ENCODE assay signal across 2 cellular contexts in the genomic region with DNA sequence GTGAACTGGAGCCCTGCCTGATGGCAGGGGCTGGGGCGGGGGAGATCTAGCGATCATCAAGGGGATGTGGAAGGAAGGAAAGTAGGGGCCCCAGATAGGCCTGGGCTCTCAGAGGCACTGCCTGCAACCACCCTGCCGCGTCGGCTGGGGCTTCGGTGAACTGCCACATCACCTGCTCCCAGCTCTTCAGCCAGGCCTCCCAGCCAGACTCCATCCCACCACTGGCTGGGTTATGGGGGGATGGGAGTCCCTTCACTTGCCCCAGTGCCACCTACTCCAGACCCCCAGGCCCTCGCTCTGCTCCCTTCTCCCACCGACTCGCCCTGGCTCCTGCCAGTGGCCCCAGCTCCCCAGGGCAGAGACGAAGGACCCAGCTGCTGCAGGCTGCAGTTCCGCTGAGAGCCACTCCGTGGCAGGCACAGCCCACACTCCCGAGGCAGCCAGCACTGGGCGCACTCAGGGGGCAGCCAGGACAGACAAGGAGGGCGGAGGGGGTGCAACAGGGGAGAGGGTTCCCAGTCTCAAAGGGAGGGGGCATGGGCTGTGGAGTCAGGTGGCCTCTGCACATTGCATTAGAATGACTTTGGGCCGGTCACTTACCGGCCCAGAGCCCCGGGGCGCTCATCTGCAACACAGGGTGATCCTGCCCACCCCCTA.
TF ChIP-seq lines count a peak whose summit lies in the region.

No MANE protein-coding gene starts in this region.

TF ChIP-seq in A549, 52 proteins besides CTCF, POLR2A, EP300 and RAD21:
- TF ChIP-seq TFCP2L1 (CRISPR knock-in tag; IDR thresholded peaks at IDR 0.05) (no peak), SMC3 (IDR thresholded peaks at IDR 0.05) (peak; percentile 66)

TF ChIP-seq in K562, 482 proteins besides CTCF, POLR2A, EP300 and RAD21 (continues in another document):
- TF ChIP-seq, protein P1, sequence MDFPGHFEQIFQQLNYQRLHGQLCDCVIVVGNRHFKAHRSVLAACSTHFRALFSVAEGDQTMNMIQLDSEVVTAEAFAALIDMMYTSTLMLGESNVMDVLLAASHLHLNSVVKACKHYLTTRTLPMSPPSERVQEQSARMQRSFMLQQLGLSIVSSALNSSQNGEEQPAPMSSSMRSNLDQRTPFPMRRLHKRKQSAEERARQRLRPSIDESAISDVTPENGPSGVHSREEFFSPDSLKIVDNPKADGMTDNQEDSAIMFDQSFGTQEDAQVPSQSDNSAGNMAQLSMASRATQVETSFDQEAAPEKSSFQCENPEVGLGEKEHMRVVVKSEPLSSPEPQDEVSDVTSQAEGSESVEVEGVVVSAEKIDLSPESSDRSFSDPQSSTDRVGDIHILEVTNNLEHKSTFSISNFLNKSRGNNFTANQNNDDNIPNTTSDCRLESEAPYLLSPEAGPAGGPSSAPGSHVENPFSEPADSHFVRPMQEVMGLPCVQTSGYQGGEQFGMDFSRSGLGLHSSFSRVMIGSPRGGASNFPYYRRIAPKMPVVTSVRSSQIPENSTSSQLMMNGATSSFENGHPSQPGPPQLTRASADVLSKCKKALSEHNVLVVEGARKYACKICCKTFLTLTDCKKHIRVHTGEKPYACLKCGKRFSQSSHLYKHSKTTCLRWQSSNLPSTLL (IDR thresholded peaks at IDR 0.05): no peak
- no peak; the same call in 1 of the 2 replicates for TF ChIP-seq ZEB2 (IDR thresholded peaks at IDR 0.05)
- TF ChIP-seq, protein P2, sequence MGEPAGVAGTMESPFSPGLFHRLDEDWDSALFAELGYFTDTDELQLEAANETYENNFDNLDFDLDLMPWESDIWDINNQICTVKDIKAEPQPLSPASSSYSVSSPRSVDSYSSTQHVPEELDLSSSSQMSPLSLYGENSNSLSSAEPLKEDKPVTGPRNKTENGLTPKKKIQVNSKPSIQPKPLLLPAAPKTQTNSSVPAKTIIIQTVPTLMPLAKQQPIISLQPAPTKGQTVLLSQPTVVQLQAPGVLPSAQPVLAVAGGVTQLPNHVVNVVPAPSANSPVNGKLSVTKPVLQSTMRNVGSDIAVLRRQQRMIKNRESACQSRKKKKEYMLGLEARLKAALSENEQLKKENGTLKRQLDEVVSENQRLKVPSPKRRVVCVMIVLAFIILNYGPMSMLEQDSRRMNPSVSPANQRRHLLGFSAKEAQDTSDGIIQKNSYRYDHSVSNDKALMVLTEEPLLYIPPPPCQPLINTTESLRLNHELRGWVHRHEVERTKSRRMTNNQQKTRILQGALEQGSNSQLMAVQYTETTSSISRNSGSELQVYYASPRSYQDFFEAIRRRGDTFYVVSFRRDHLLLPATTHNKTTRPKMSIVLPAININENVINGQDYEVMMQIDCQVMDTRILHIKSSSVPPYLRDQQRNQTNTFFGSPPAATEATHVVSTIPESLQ (CRISPR knock-in tag; IDR thresholded peaks at IDR 0.05): no peak
- TF ChIP-seq HLTF (IDR thresholded peaks at IDR 0.05): no peak; the same call in 1 of the 2 replicates
- 0 out of 2 replicates have a peak, but pooled peaks have one; percentile 21 for TF ChIP-seq MBD2 (IDR thresholded peaks at IDR 0.05; ENCODE audit: borderline replicate concordance, low read depth)
- TF ChIP-seq EZH2 (IDR thresholded peaks at IDR 0.05; ENCODE audit: borderline replicate concordance, low read depth, low read length): no peak
- TF ChIP-seq, protein P3, sequence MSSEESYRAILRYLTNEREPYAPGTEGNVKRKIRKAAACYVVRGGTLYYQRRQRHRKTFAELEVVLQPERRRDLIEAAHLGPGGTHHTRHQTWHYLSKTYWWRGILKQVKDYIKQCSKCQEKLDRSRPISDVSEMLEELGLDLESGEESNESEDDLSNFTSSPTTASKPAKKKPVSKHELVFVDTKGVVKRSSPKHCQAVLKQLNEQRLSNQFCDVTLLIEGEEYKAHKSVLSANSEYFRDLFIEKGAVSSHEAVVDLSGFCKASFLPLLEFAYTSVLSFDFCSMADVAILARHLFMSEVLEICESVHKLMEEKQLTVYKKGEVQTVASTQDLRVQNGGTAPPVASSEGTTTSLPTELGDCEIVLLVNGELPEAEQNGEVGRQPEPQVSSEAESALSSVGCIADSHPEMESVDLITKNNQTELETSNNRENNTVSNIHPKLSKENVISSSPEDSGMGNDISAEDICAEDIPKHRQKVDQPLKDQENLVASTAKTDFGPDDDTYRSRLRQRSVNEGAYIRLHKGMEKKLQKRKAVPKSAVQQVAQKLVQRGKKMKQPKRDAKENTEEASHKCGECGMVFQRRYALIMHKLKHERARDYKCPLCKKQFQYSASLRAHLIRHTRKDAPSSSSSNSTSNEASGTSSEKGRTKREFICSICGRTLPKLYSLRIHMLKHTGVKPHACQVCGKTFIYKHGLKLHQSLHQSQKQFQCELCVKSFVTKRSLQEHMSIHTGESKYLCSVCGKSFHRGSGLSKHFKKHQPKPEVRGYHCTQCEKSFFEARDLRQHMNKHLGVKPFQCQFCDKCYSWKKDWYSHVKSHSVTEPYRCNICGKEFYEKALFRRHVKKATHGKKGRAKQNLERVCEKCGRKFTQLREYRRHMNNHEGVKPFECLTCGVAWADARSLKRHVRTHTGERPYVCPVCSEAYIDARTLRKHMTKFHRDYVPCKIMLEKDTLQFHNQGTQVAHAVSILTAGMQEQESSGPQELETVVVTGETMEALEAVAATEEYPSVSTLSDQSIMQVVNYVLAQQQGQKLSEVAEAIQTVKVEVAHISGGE (CRISPR knock-in tag; IDR thresholded peaks at IDR 0.05): no peak
- TF ChIP-seq, protein P4, sequence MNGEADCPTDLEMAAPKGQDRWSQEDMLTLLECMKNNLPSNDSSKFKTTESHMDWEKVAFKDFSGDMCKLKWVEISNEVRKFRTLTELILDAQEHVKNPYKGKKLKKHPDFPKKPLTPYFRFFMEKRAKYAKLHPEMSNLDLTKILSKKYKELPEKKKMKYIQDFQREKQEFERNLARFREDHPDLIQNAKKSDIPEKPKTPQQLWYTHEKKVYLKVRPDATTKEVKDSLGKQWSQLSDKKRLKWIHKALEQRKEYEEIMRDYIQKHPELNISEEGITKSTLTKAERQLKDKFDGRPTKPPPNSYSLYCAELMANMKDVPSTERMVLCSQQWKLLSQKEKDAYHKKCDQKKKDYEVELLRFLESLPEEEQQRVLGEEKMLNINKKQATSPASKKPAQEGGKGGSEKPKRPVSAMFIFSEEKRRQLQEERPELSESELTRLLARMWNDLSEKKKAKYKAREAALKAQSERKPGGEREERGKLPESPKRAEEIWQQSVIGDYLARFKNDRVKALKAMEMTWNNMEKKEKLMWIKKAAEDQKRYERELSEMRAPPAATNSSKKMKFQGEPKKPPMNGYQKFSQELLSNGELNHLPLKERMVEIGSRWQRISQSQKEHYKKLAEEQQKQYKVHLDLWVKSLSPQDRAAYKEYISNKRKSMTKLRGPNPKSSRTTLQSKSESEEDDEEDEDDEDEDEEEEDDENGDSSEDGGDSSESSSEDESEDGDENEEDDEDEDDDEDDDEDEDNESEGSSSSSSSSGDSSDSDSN (IDR thresholded peaks at IDR 0.05; ENCODE audit: borderline replicate concordance in 1 of 2, low read depth in 2 of 2, low read length in 2 of 2): peak in 1 of 2 experiments; percentile 56; a peak in 2 of 4 replicates
- TF ChIP-seq ZNF830 (CRISPR knock-in tag; IDR thresholded peaks at IDR 0.05): peak; percentile 12; the same call in 1 of the 2 replicates
- TF ChIP-seq CAMTA2 (CRISPR knock-in tag; conservative IDR thresholded peaks at IDR 0.05): no peak; the same call in 1 of the 2 replicates
- TF ChIP-seq SRSF3 (IDR thresholded peaks at IDR 0.05; ENCODE audit: insufficient read depth, low read length): peak; percentile 1; the same call in 1 of the 2 replicates
- TF ChIP-seq ZNF224 (CRISPR knock-in tag; IDR thresholded peaks at IDR 0.05): no peak
- peak; percentile 81 for TF ChIP-seq ZNF589 (CRISPR knock-in tag; IDR thresholded peaks at IDR 0.05; ENCODE audit: low read depth)
- TF ChIP-seq ZFP1 (CRISPR knock-in tag; IDR thresholded peaks at IDR 0.05): 0 out of 2 replicates have a peak, but pooled peaks have one; percentile 6
- no peak for TF ChIP-seq TCFL5 (CRISPR knock-in tag; conservative IDR thresholded peaks at IDR 0.05)
- TF ChIP-seq, protein P5, sequence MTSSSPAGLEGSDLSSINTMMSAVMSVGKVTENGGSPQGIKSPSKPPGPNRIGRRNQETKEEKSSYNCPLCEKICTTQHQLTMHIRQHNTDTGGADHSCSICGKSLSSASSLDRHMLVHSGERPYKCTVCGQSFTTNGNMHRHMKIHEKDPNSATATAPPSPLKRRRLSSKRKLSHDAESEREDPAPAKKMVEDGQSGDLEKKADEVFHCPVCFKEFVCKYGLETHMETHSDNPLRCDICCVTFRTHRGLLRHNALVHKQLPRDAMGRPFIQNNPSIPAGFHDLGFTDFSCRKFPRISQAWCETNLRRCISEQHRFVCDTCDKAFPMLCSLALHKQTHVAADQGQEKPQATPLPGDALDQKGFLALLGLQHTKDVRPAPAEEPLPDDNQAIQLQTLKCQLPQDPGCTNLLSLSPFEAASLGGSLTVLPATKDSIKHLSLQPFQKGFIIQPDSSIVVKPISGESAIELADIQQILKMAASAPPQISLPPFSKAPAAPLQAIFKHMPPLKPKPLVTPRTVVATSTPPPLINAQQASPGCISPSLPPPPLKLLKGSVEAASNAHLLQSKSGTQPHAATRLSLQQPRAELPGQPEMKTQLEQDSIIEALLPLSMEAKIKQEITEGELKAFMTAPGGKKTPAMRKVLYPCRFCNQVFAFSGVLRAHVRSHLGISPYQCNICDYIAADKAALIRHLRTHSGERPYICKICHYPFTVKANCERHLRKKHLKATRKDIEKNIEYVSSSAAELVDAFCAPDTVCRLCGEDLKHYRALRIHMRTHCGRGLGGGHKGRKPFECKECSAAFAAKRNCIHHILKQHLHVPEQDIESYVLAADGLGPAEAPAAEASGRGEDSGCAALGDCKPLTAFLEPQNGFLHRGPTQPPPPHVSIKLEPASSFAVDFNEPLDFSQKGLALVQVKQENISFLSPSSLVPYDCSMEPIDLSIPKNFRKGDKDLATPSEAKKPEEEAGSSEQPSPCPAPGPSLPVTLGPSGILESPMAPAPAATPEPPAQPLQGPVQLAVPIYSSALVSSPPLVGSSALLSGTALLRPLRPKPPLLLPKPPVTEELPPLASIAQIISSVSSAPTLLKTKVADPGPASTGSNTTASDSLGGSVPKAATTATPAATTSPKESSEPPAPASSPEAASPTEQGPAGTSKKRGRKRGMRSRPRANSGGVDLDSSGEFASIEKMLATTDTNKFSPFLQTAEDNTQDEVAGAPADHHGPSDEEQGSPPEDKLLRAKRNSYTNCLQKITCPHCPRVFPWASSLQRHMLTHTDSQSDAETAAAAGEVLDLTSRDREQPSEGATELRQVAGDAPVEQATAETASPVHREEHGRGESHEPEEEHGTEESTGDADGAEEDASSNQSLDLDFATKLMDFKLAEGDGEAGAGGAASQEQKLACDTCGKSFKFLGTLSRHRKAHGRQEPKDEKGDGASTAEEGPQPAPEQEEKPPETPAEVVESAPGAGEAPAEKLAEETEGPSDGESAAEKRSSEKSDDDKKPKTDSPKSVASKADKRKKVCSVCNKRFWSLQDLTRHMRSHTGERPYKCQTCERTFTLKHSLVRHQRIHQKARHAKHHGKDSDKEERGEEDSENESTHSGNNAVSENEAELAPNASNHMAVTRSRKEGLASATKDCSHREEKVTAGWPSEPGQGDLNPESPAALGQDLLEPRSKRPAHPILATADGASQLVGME (CRISPR knock-in tag; IDR thresholded peaks at IDR 0.05): peak; percentile 49; the same call in 1 of the 2 replicates
- TF ChIP-seq ZNF76 (CRISPR knock-in tag; IDR thresholded peaks at IDR 0.05; ENCODE audit: borderline replicate concordance): peak; percentile 15; the same call in 1 of the 2 replicates
- TF ChIP-seq, protein P6, sequence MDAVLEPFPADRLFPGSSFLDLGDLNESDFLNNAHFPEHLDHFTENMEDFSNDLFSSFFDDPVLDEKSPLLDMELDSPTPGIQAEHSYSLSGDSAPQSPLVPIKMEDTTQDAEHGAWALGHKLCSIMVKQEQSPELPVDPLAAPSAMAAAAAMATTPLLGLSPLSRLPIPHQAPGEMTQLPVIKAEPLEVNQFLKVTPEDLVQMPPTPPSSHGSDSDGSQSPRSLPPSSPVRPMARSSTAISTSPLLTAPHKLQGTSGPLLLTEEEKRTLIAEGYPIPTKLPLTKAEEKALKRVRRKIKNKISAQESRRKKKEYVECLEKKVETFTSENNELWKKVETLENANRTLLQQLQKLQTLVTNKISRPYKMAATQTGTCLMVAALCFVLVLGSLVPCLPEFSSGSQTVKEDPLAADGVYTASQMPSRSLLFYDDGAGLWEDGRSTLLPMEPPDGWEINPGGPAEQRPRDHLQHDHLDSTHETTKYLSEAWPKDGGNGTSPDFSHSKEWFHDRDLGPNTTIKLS (IDR thresholded peaks at IDR 0.05; ENCODE audit: borderline replicate concordance, low read depth): peak; percentile 87
- TF ChIP-seq KLF16 (IDR thresholded peaks at IDR 0.05): 0 out of 2 replicates have a peak, but pooled peaks have one; percentile 68
- TF ChIP-seq RBM15 (IDR thresholded peaks at IDR 0.05; ENCODE audit: insufficient read depth, low read length): no peak
- TF ChIP-seq, protein P7, sequence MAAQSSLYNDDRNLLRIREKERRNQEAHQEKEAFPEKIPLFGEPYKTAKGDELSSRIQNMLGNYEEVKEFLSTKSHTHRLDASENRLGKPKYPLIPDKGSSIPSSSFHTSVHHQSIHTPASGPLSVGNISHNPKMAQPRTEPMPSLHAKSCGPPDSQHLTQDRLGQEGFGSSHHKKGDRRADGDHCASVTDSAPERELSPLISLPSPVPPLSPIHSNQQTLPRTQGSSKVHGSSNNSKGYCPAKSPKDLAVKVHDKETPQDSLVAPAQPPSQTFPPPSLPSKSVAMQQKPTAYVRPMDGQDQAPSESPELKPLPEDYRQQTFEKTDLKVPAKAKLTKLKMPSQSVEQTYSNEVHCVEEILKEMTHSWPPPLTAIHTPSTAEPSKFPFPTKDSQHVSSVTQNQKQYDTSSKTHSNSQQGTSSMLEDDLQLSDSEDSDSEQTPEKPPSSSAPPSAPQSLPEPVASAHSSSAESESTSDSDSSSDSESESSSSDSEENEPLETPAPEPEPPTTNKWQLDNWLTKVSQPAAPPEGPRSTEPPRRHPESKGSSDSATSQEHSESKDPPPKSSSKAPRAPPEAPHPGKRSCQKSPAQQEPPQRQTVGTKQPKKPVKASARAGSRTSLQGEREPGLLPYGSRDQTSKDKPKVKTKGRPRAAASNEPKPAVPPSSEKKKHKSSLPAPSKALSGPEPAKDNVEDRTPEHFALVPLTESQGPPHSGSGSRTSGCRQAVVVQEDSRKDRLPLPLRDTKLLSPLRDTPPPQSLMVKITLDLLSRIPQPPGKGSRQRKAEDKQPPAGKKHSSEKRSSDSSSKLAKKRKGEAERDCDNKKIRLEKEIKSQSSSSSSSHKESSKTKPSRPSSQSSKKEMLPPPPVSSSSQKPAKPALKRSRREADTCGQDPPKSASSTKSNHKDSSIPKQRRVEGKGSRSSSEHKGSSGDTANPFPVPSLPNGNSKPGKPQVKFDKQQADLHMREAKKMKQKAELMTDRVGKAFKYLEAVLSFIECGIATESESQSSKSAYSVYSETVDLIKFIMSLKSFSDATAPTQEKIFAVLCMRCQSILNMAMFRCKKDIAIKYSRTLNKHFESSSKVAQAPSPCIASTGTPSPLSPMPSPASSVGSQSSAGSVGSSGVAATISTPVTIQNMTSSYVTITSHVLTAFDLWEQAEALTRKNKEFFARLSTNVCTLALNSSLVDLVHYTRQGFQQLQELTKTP (IDR thresholded peaks at IDR 0.05; ENCODE audit: low read depth in 1 of 2, partially characterized antibody in 2 of 2): no peak
- TF ChIP-seq RFX5 (IDR thresholded peaks at IDR 0.05; ENCODE audit: low read depth, low read length): no peak
- TF ChIP-seq RBM17 (IDR thresholded peaks at IDR 0.05; ENCODE audit: borderline replicate concordance, low read depth, low read length): no peak
- TF ChIP-seq KLF6 (CRISPR knock-in tag; IDR thresholded peaks at IDR 0.05; ENCODE audit: borderline replicate concordance): 0 out of 2 replicates have a peak, but pooled peaks have one; percentile 24
- TF ChIP-seq RBFOX2 (IDR thresholded peaks at IDR 0.05; ENCODE audit: low read depth, low read length): peak; percentile 74
